Comparison of ENCODE assay signal across 1 cellular context in genomic region chr22:29481265-29482000, GRCh38.
TF ChIP-seq lines count a peak whose summit lies in the region.

No MANE protein-coding gene starts in this region.

TF ChIP-seq in IMR-90, 13 proteins besides CTCF, POLR2A, EP300 and RAD21 (continued from another document):
- no peak for TF ChIP-seq NFE2L2 (IDR thresholded peaks at IDR 0.05; ENCODE audit: low read depth, low read length)
- no peak for TF ChIP-seq ELK1 (IDR thresholded peaks at IDR 0.05; ENCODE audit: borderline replicate concordance, low read depth, low read length)
